ENCODE assay signal across 24 cellular contexts in the genomic region with DNA sequence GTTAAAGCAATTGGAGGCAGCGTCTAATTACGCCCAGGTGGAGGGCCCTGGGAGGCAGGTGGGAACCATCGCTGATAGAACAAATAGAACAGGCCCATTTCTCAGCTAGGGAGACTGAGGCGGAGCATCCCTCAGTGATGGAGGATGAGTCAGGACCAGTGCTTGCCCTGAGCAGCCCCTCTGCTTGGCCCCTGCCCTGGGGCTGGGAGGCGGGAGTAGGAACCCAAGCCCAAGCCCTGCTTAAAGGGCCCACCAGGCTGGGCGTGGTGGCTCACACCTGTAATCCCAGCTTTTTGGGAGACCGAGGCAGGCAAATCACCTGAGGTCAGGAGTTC.
"Had no signal": no experiment of that assay in that cellular context is flagged by ENCODE, and none has a peak within 500 bp of the region (broad histone marks: within the 10 kb centered on the region; RNA-seq: fewer than 3 reads in every experiment).

No MANE protein-coding gene starts in this region.

- H3K36me3 ChIP-seq: esophagus muscularis mucosa, gastrocnemius medialis, left ventricle myocardium inferior, lower lobe of right lung, neural progenitor cell, pancreas, prostate gland, stomach, thoracic aorta, transverse colon had no signal

- DNase-seq: effector memory CD4-positive, alpha-beta T cell; gastrocnemius medialis; glutamatergic neuron; immature natural killer cell; left ventricle myocardium inferior; lower lobe of right lung; midbrain; occipital lobe; retina; stimulated activated CD4-positive, alpha-beta T cell treated with anti-CD3 and anti-CD28 coated beads, Interleukin-12 subunit alpha, Interleukin-12 subunit beta, amount 100 ng/mL, for 4 hours; stimulated activated naive CD4-positive, alpha-beta T cell; substantia nigra had no signal

- FAIRE-seq: keratinocyte, pancreas had no signal

- H3K4me1 ChIP-seq: pancreas had no signal

- H3K9me3 ChIP-seq: esophagus muscularis mucosa, gastrocnemius medialis, lower lobe of right lung, pancreas, prostate gland, stomach, thoracic aorta, transverse colon had no signal

- H3K27me3 ChIP-seq: esophagus muscularis mucosa, gastrocnemius medialis, neural progenitor cell, pancreas, stomach, transverse colon had no signal

- H3K27ac ChIP-seq: epithelial cell of prostate, esophagus muscularis mucosa, gastrocnemius medialis, left ventricle myocardium inferior, lower lobe of right lung, neural progenitor cell, pancreas, stomach, transverse colon had no signal

- ATAC-seq: gastrocnemius medialis; natural killer cell treated with Interleukin-12 subunit alpha and Interleukin-12 subunit beta and Interleukin-15 and Interleukin-18, amount 100 ng/mL, for 72 hours; sciatic nerve had no signal

- H3K4me2 ChIP-seq: neural progenitor cell had no signal

- H3K4me3 ChIP-seq: esophagus muscularis mucosa, gastrocnemius medialis, left ventricle myocardium inferior, lower lobe of right lung, neural progenitor cell, pancreas, prostate gland, skin epidermis, stomach, thoracic aorta, transverse colon had no signal

- H2AFZ ChIP-seq: neural progenitor cell had no signal

- H3K9ac ChIP-seq: neural progenitor cell had no signal
